8 cellular contexts compared by ENCODE assay signal in genomic region chr14:62117010-62117717, GRCh38.
A peak's percentile ranks its signal among the peaks of the same experiment; 100 is the strongest.
DNase-seq lines count a peak whose midpoint lies in the region; ATAC-seq and TF ChIP-seq lines count a peak whose summit lies in the region.

No MANE protein-coding gene starts in this region.

- H3K27ac Mint-ChIP-seq in activated naive CD4-positive, alpha-beta T cell treated with anti-CD3 and anti-CD28 coated beads, Interleukin-2, amount 50 U/mL, for 72 hours, result no peak overlapping the region

- peaks cover 0 to 14% (median 7%) of the 10 kb centered on the region in 12 donors for H3K4me1 ChIP-seq in heart left ventricle
- peaks cover 4% of the 10 kb centered on the region for H3K4me1 ChIP-seq in parathyroid adenoma
- H3K4me1 ChIP-seq in thyroid gland, result peaks cover 8 to 10% of the 10 kb centered on the region in 2 donors

- H3K36me3 ChIP-seq in heart left ventricle (no peaks in the 10 kb centered on the region), parathyroid adenoma (ENCODE audit: control insufficient read depth, insufficient read depth, low read length) (no peaks in the 10 kb centered on the region), thyroid gland (no peaks in the 10 kb centered on the region)

- DNase-seq in AG10803 (ENCODE audit: low read depth) (peak; percentile 38), RPMI8226 (peak; percentile 12), heart left ventricle (peak; percentile 29 to 82 (median 65)), thyroid gland (peak; percentile 54 to 62)
- peak in 1 of 2 donors; percentile 65 for DNase-seq in activated naive CD4-positive, alpha-beta T cell treated with anti-CD3 and anti-CD28 coated beads, Interleukin-2, amount 50 U/mL, for 72 hours (ENCODE audit: low spot score in 2 of 2)

- H3K27me3 ChIP-seq in heart left ventricle (peaks cover 6 to 85% (median 35%) of the 10 kb centered on the region in 9 donors), parathyroid adenoma (ENCODE audit: control insufficient read depth, insufficient read depth, low read length) (no peaks in the 10 kb centered on the region), thyroid gland (peaks cover 18% of the 10 kb centered on the region)

- H3K9ac ChIP-seq in parathyroid adenoma, result no peak overlapping the region

- peak overlapping the region; percentile 68 for H3K4me2 ChIP-seq in parathyroid adenoma (ENCODE audit: low read length)

- peak overlapping the region; percentile 39 for H3K4me3 ChIP-seq in AG10803 (ENCODE audit: low read length)
- peak overlapping the region; percentile 1 to 40 (median 34) for H3K4me3 ChIP-seq in heart left ventricle
- H3K4me3 ChIP-seq in parathyroid adenoma (ENCODE audit: low read depth, low read length), result no peak overlapping the region
- H3K4me3 ChIP-seq in thyroid gland (replicated peaks in 1 of 3), result no peak overlapping the region

- TF ChIP-seq POLR2A in heart left ventricle (IDR thresholded peaks at IDR 0.05) (no peak), thyroid gland (IDR thresholded peaks at IDR 0.05) (no peak)

- no peaks in the 10 kb centered on the region for H3K79me2 ChIP-seq in parathyroid adenoma

- H3K9me3 Mint-ChIP-seq in activated naive CD4-positive, alpha-beta T cell treated with anti-CD3 and anti-CD28 coated beads, Interleukin-2, amount 50 U/mL, for 72 hours, result no peaks in the 10 kb centered on the region

- H2AFZ ChIP-seq in parathyroid adenoma, result peak overlapping the region; percentile 51

- no peaks in the 10 kb centered on the region for H3K36me3 Mint-ChIP-seq in activated naive CD4-positive, alpha-beta T cell treated with anti-CD3 and anti-CD28 coated beads, Interleukin-2, amount 50 U/mL, for 72 hours

- intact Hi-C loops in heart left ventricle (cut with DNase I), result no loop called here
- intact Hi-C loops in thyroid gland (cut with DNase I), result no loop called here

- ATAC-seq in GM19372 (IDR thresholded peaks at IDR 0.05; ENCODE audit: low read depth, unreplicated experiment), result peak; percentile 94
- ATAC-seq in HG03520 (IDR thresholded peaks at IDR 0.05; ENCODE audit: unreplicated experiment), result peak; percentile 95
- peak; percentile 63 to 98 for ATAC-seq in activated naive CD4-positive, alpha-beta T cell treated with anti-CD3 and anti-CD28 coated beads, Interleukin-2, amount 50 U/mL, for 72 hours
- ATAC-seq in heart left ventricle, result peak; percentile 80 to 97 (median 90)

- 1 to 2% (median 1%) methylated on average over 40 to 55 of the region's 55 CpGs for WGBS in heart left ventricle, 4 donors
- 4 to 5% methylated on average over 4 to 30 of the region's 55 CpGs for WGBS in thyroid gland, 2 donors

- H3K27ac ChIP-seq in heart left ventricle, result no peak overlapping the region
- H3K27ac ChIP-seq in parathyroid adenoma, result no peak overlapping the region
- H3K27ac ChIP-seq in thyroid gland, result no peak overlapping the region

- TF ChIP-seq CTCF in AG10803 (conservative IDR thresholded peaks at IDR 0.05; ENCODE audit: low read length) (peak; percentile 27), heart left ventricle (IDR thresholded peaks at IDR 0.05) (peak in 6 of 12 donors; percentile 16 to 39 (median 26)), parathyroid adenoma (IDR thresholded peaks at IDR 0.05) (no peak), thyroid gland (IDR thresholded peaks at IDR 0.05) (peak in 3 of 6 experiments; percentile 36 to 54 (median 43))

- no peaks in the 10 kb centered on the region for H3K9me3 ChIP-seq in heart left ventricle
- no peaks in the 10 kb centered on the region for H3K9me3 ChIP-seq in parathyroid adenoma (ENCODE audit: control insufficient read depth, low read length)
- H3K9me3 ChIP-seq in thyroid gland, result no peaks in the 10 kb centered on the region

Comparison
In these comparisons a context has a peak if more than half of its experiments do, and no peak if none do; other contexts are left out.
1. H3K4me3 ChIP-seq: peak in AG10803 (single experiment) and heart left ventricle (12 of 12); none in parathyroid adenoma (single experiment) and thyroid gland (0 of 3).
2. Peak in every context shown above with its lines, with median percentiles within 50 percentile points of each other: ATAC-seq.